In the genomic region with DNA sequence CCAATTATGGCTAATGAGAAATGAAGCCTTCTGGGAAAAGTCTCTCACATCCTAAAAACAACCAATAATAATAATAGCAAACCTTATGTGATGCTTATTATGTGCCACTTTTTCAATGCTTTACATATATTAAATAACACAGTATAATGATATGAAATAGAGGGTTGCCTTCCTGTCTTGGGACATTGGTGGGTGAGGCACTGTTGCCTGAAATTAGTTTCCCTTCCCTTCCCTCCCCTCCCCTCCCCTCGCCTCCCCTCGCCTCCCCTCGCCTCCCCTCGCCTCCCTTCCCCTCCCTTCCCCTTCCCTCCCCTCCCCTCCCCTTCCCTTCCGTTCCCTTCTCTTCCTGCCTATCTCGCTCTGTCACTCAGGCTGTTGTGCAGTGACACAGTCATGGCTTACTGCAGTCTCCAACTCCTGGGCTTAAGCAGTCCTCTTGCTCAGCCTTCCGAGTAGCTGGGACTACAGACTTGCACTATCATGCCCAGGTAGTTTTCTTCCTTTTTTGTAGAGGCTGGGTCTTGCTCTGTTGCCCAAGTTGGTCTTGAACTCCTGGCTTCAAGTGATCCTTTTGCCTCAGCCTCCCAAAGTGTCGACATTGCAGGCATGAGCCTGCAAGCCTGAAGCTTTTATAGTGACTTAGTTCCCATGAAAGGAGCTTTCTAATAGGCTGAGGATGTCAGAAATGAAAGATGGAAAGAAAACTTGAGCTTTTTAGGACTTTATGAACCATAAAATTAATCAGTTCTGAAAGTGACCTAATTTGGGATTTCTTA, we compare ENCODE assay signal across 13 cellular contexts. TPM values are rescaled to one million over a fixed set of nuclear protein-coding genes. Genes with fewer than 3 reads are reported as not detected.
DNase-seq lines count a peak whose midpoint lies in the region; ATAC-seq, FAIRE-seq and TF ChIP-seq lines count a peak whose summit lies in the region.
"Had no signal": no experiment of that assay in that cellular context is flagged by ENCODE, and none has a peak within 500 bp of the region (broad histone marks: within the 10 kb centered on the region; RNA-seq: fewer than 3 reads in every experiment).

No MANE protein-coding gene starts in this region.

- H3K4me3 ChIP-seq in K562, result no peak overlapping the region
- H3K4me3 ChIP-seq in mesendoderm (ENCODE audit: low read length), result no peak overlapping the region
- H3K4me3 ChIP-seq: A549, BLaER1, HAP-1 had no signal

- H3K56ac ChIP-seq in mesendoderm (ENCODE audit: low read length), result no peak overlapping the region

- FAIRE-seq in K562 (lab: Jason Lieb, UNC) (peak; percentile 11), urothelium cell line (lab: Jason Lieb, UNC) (peak; percentile 32)
- FAIRE-seq: A549 had no signal

- no peak overlapping the region for H4K5ac ChIP-seq in mesendoderm (ENCODE audit: low read length)

- TF ChIP-seq CTCF in K562 (IDR thresholded peaks at IDR 0.05 in 2 of 3, conservative IDR thresholded peaks at IDR 0.05 in 1 of 3; ENCODE audit: insufficient read depth in 2 of 3, low read depth in 1 of 3, low read length in 3 of 3) (no peak), GM13977 (IDR thresholded peaks at IDR 0.05; ENCODE audit: extremely low read depth, insufficient read depth, missing control alignments) (no peak)

- no peak overlapping the region for H3K23ac ChIP-seq in mesendoderm (ENCODE audit: low read length)

- H3K9ac ChIP-seq in K562 (ENCODE audit: insufficient read depth in 1 of 2, low read depth in 2 of 2, low read length in 2 of 2) (peak overlapping the region; percentile 37 to 59; a peak in 2 of 4 replicates), mesendoderm (ENCODE audit: low read length) (no peak overlapping the region)
- H3K9ac ChIP-seq: BLaER1 had no signal

- no peak overlapping the region for H3K18ac ChIP-seq in mesendoderm (ENCODE audit: low read length)

- no peaks in the 10 kb centered on the region for H3K27me3 ChIP-seq in K562 (ENCODE audit: control insufficient read depth in 2 of 2, insufficient read depth in 2 of 2, low read length in 2 of 2)
- H3K27me3 ChIP-seq in mesendoderm (ENCODE audit: insufficient read depth, low read length, poor library complexity), result no peaks in the 10 kb centered on the region
- H3K27me3 ChIP-seq: BLaER1 had no signal

- peak overlapping the region; percentile 76 for H3K4me2 ChIP-seq in K562 (ENCODE audit: insufficient read depth, low read length)
- no peak overlapping the region for H3K4me2 ChIP-seq in mesendoderm (ENCODE audit: low read length)
- H3K4me2 ChIP-seq: A549, BLaER1 had no signal

- in situ Hi-C loops in K562 (cut with MboI), result no loop called here
- in situ Hi-C loops in GM13977 (cut with MboI; ENCODE audit: low pct_unique_long_range_greater_than_20kb, low sequenced_read_pairs, unreplicated experiment), result no loop called here

- H3K4ac ChIP-seq in mesendoderm (ENCODE audit: low read depth, low read length), result no peak overlapping the region

- POLR2A ChIA-PET in K562 (lab: Yijun Ruan, JAX), result interaction anchor here (0.7 to 1.5 kb wide), 3 partner anchors 11 to 48 kb away, joined by 3 to 5 read pairs (median 3); partner anchors contain the start of gene PHTF2

- DNase-seq in OCI-M1 (lab: John Stamatoyannopoulos, UW) (peak; percentile 69), K562 (ENCODE audit: extremely low read depth in 1 of 4, low spot score in 3 of 4) (peak in 1 of 4 experiments; percentile 86), mesendoderm (peak; percentile 15), urothelium cell line (ENCODE audit: low spot score) (no peak), GM13977 (ENCODE audit: low spot score) (no peak)
- DNase-seq in activated CD8-positive, alpha-beta memory T cell treated with anti-CD3 and anti-CD28 coated beads, Interleukin-2, amount 50 U/mL, for 48 hours, result no peak
- DNase-seq: AML-193, DMS 273 treated with DMSO at 0.1 percent for 48 hours, GOT3 had no signal

- H4K20me1 ChIP-seq in K562 (replicated peaks; ENCODE audit: control insufficient read depth, insufficient read depth, low read length), result no peaks in the 10 kb centered on the region
- H4K20me1 ChIP-seq: BLaER1 had no signal

- no peak overlapping the region for H2BK15ac ChIP-seq in mesendoderm (replicated peaks; ENCODE audit: low read depth)

- no peak overlapping the region for H4K8ac ChIP-seq in mesendoderm (ENCODE audit: low read depth, low read length)

- peak overlapping the region; percentile 79 for H2AFZ ChIP-seq in K562 (ENCODE audit: low read depth, low read length)

- intact Hi-C loops in K562 (cut with micrococcal nuclease), result no loop called here

- H3K79me2 ChIP-seq in K562 (ENCODE audit: control insufficient read depth, insufficient read depth, low read length) (peaks cover 70% of the 10 kb centered on the region), mesendoderm (ENCODE audit: control insufficient read depth, insufficient read depth, low read length) (no peaks in the 10 kb centered on the region)

- peak; percentile 92 for ATAC-seq in K562
- ATAC-seq in HG02610 (IDR thresholded peaks at IDR 0.05; ENCODE audit: unreplicated experiment), result no peak
- ATAC-seq: A549 had no signal

- TF ChIP-seq RAD21 in K562 (CRISPR knock-in tag; conservative IDR thresholded peaks at IDR 0.05 in 1 of 2, IDR thresholded peaks at IDR 0.05 in 1 of 2), result no peak

- TF ChIP-seq POLR2A in K562 (conservative IDR thresholded peaks at IDR 0.05), result no peak

- no peak overlapping the region for H2BK120ac ChIP-seq in mesendoderm (ENCODE audit: low read depth, low read length)

- H3K4me1 ChIP-seq in K562 (replicated peaks in 1 of 2; ENCODE audit: control insufficient read depth in 2 of 2, insufficient read depth in 2 of 2, low read length in 2 of 2), result peaks cover 12 to 28% of the 10 kb centered on the region in 2 experiments
- H3K4me1 ChIP-seq in mesendoderm (ENCODE audit: control insufficient read depth, low read depth, low read length), result no peaks in the 10 kb centered on the region
- H3K4me1 ChIP-seq: A549, BLaER1 had no signal

- WGBS in K562 (ENCODE audit: insufficient coverage, low coverage, missing lambda C conversion rate), result 6% methylated on average over 4 of the region's 8 CpGs
- no CpG with 5 or more reads among the region's 8 CpGs for WGBS in mesendoderm (ENCODE audit: extremely low coverage, insufficient coverage, low lambda C conversion rate)

- no peak for TF ChIP-seq EP300 in K562 (IDR thresholded peaks at IDR 0.05; ENCODE audit: low read length)

- H3K79me1 ChIP-seq in mesendoderm (ENCODE audit: low read length), result no peaks in the 10 kb centered on the region

- no peak overlapping the region for H2BK5ac ChIP-seq in mesendoderm (ENCODE audit: low read length)

- BruUV-seq in K562 (replicated peaks; lab: Mats Ljungman, UMichigan), result no TSS peak

- H3K27ac ChIP-seq in K562 (ENCODE audit: extremely low read depth, low read depth, low read length), result peak overlapping the region; percentile 71
- no peak overlapping the region for H3K27ac ChIP-seq in mesendoderm (ENCODE audit: low read depth, low read length)
- H3K27ac ChIP-seq: A549, BLaER1 had no signal

- no peak overlapping the region for H2AK5ac ChIP-seq in mesendoderm (ENCODE audit: low read length)

- H3K36me3 ChIP-seq in K562 (ENCODE audit: control insufficient read depth, insufficient read depth, low read length), result peaks cover 3% of the 10 kb centered on the region; the same call in 1 of the 3 replicates
- no peaks in the 10 kb centered on the region for H3K36me3 ChIP-seq in mesendoderm (ENCODE audit: control insufficient read depth, insufficient read depth, low read length)
- H3K36me3 ChIP-seq: HAP-1 had no signal

- no peaks in the 10 kb centered on the region for H3K9me3 ChIP-seq in K562 (replicated peaks; ENCODE audit: control insufficient read depth, insufficient read depth, low read depth, low read length)
- H3K9me3 ChIP-seq: A549, HAP-1 had no signal

- CTCF ChIA-PET in K562 (lab: Yijun Ruan, JAX; ENCODE audit: low intra/inter-chr PET ratio), result interaction anchor here (0.6 kb wide), 1 partner anchor 198 kb away, joined by 3 read pairs; no protein-coding TSS in a partner anchor

- H3K9me1 ChIP-seq in K562 (ENCODE audit: control insufficient read depth, insufficient read depth, low read length), result no peaks in the 10 kb centered on the region

RNA-seq across cellular contexts. Expression of gene PHTF2, which starts 47.9 kb away (rescaled TPM):
- total RNA-seq in K562 (2011; cell fraction: chromatin; rRNA removed; ENCODE audit: low replicate concordance), result 69.6 and 163 TPM in 2 replicates
- total RNA-seq in K562 (2011; cell fraction: nucleolus; rRNA removed), result 33.0 and 51.2 TPM in 2 replicates
- 77.8 and 100 TPM in 2 replicates for total RNA-seq in K562 (2011; cell fraction: nucleoplasm; rRNA removed)
- total RNA-seq in K562 (2014; rRNA removed), result 18.3 and 21.8 TPM in 2 replicates
- total RNA-seq in K562 (2014; rRNA removed; fragmentation: Illumina TruSeq; extraction: Trizol), result 31.3 and 38.8 TPM in 2 replicates
- 24.1 and 25.4 TPM in 2 replicates for total RNA-seq in K562 (2015; rRNA removed; fragmentation: Illumina TruSeq; extraction: Trizol)
- total RNA-seq in K562 (2021), result 23.2 and 27.1 TPM in 2 replicates
- polyA plus RNA-seq in K562 (2011; rRNA removed), result 30.6 and 43.6 TPM in 2 replicates
- 5.5 and 12.7 TPM in 2 replicates for polyA plus RNA-seq in K562 (2011; cell fraction: cytosol; rRNA removed)
- 24.1 and 28.1 TPM in 2 replicates for polyA plus RNA-seq in K562 (2011; cell fraction: nucleus; rRNA removed)
- 14.4 and 18.4 TPM in 2 replicates for polyA plus RNA-seq in K562 (2012)
- 26.1 and 28.8 TPM in 2 replicates for polyA plus RNA-seq in K562 (2014; fragmentation: Illumina TruSeq; extraction: Trizol)
- polyA plus RNA-seq in K562 (2014; fragmentation: Nextera tagmentation; extraction: Ambion mirVana), result 10 to 100 TPM; 17.9 to 18.2 TPM
- 22.5 and 29.4 TPM in 2 replicates for polyA plus RNA-seq in K562 (2014; rRNA removed)
- polyA minus RNA-seq in K562 (2011; rRNA and poly(A)+ RNA removed), result 44.6 and 45.0 TPM in 2 replicates
- 7.9 and 17.2 TPM in 2 replicates for polyA minus RNA-seq in K562 (2011; cell fraction: cytosol; rRNA and poly(A)+ RNA removed)
- 29.2 and 40.9 TPM in 2 replicates for polyA minus RNA-seq in K562 (2011; cell fraction: nucleus; rRNA and poly(A)+ RNA removed)
- 12.3 TPM for polyA plus RNA-seq in mesendoderm (2013, experiment 1 of 2)
- polyA plus RNA-seq in mesendoderm (2013, experiment 2 of 2), result 12.5 TPM

RNA-seq across cellular contexts. Expression of gene TMEM60, which starts 48.3 kb away (rescaled TPM):
- total RNA-seq in K562 (2011; cell fraction: chromatin; rRNA removed; ENCODE audit: low replicate concordance), result 16.0 and 31.5 TPM in 2 replicates
- total RNA-seq in K562 (2011; cell fraction: nucleolus; rRNA removed), result 15.5 and 21.3 TPM in 2 replicates
- 31.2 and 35.3 TPM in 2 replicates for total RNA-seq in K562 (2011; cell fraction: nucleoplasm; rRNA removed)
- 12.5 TPM in 2 replicates for total RNA-seq in K562 (2014; rRNA removed)
- 38.4 and 48.7 TPM in 2 replicates for total RNA-seq in K562 (2014; rRNA removed; fragmentation: Illumina TruSeq; extraction: Trizol)
- total RNA-seq in K562 (2015; rRNA removed; fragmentation: Illumina TruSeq; extraction: Trizol), result 30.1 and 38.4 TPM in 2 replicates
- total RNA-seq in K562 (2021), result 23.6 and 24.3 TPM in 2 replicates
- 45.5 and 66.0 TPM in 2 replicates for polyA plus RNA-seq in K562 (2011; rRNA removed)
- polyA plus RNA-seq in K562 (2011; cell fraction: cytosol; rRNA removed), result 15.7 and 31.1 TPM in 2 replicates
- polyA plus RNA-seq in K562 (2011; cell fraction: nucleus; rRNA removed), result 13.0 and 18.3 TPM in 2 replicates
- 41.1 and 47.8 TPM in 2 replicates for polyA plus RNA-seq in K562 (2012)
- 28.3 and 31.1 TPM in 2 replicates for polyA plus RNA-seq in K562 (2014; fragmentation: Illumina TruSeq; extraction: Trizol)
- polyA plus RNA-seq in K562 (2014; fragmentation: Nextera tagmentation; extraction: Ambion mirVana), result 100 to 1,000 TPM; 136 to 140 TPM
- polyA plus RNA-seq in K562 (2014; rRNA removed), result 36.9 and 42.7 TPM in 2 replicates
- 23.5 and 25.1 TPM in 2 replicates for polyA minus RNA-seq in K562 (2011; rRNA and poly(A)+ RNA removed)
- 9.4 and 9.8 TPM in 2 replicates for polyA minus RNA-seq in K562 (2011; cell fraction: cytosol; rRNA and poly(A)+ RNA removed)
- polyA minus RNA-seq in K562 (2011; cell fraction: nucleus; rRNA and poly(A)+ RNA removed), result 4.8 and 8.3 TPM in 2 replicates
- polyA plus RNA-seq in mesendoderm (2013, experiment 1 of 2), result 13.0 TPM
- polyA plus RNA-seq in mesendoderm (2013, experiment 2 of 2), result 11.6 TPM

Comparison
In these comparisons a context has a peak if more than half of its experiments do, and no peak if none do; other contexts are left out.
1. DNase-seq: peak in OCI-M1 (single experiment) and mesendoderm (single experiment); none in urothelium cell line (single experiment), activated CD8-positive, alpha-beta memory T cell treated with anti-CD3 and anti-CD28 coated beads, Interleukin-2, amount 50 U/mL, for 48 hours (single experiment) and GM13977 (single experiment).